Comparison of ENCODE assay signal across 14 cellular contexts in genomic region chr2:33602216-33602830, GRCh38.
"Had no signal": no experiment of that assay in that cellular context is flagged by ENCODE, and none has a peak within 500 bp of the region (broad histone marks: within the 10 kb centered on the region; RNA-seq: fewer than 3 reads in every experiment).

No MANE protein-coding gene starts in this region.

- DNase-seq: activated CD4-positive, alpha-beta memory T cell treated with anti-CD3 and anti-CD28 coated beads, Interleukin-2, amount 10 ng/mL, durations not matched to agents 7 days and 5 days; activated CD4-positive, alpha-beta T cell treated with anti-CD3 and anti-CD28 coated beads for 1 hour; activated CD8-positive, alpha-beta memory T cell treated with anti-CD3 and anti-CD28 coated beads, Interleukin-2, amount 50 U/mL, for 4 hours; activated naive CD4-positive, alpha-beta T cell treated with anti-CD3 and anti-CD28 coated beads, Interleukin-2, amount 10 ng/mL, durations not matched to agents 7 days and 5 days; activated T-cell treated with anti-CD3 and anti-CD28 coated beads, Interleukin-2, amount 50 U/mL, for 72 hours; body of pancreas; effector memory CD8-positive, alpha-beta T cell; glutamatergic neuron; left lung; stimulated activated CD4-positive, alpha-beta T cell treated with anti-CD3 and anti-CD28 coated beads, Interleukin-4, amount 100 ng/mL, for 1 hour; stimulated activated CD8-positive, alpha-beta memory T cell treated with anti-CD3 and anti-CD28 coated beads, Interleukin-4, amount 100 ng/mL, for 48 hours; stimulated activated naive CD8-positive, alpha-beta T cell treated with anti-CD3 and anti-CD28 coated beads, Interleukin-15, Interleukin-2, amounts not matched to agents 100 U/mL and 50 U/mL, for 24 hours; SW 1271 had no signal

- H3K9me3 ChIP-seq: body of pancreas, left lung, suprapubic skin had no signal

- H3K27ac ChIP-seq: body of pancreas, left lung, suprapubic skin had no signal

- H3K4me3 ChIP-seq: body of pancreas, left lung, suprapubic skin had no signal

- H3K27me3 ChIP-seq: body of pancreas, left lung, suprapubic skin had no signal

- H3K36me3 ChIP-seq: left lung, suprapubic skin had no signal
